ENCODE assay signal across 12 cellular contexts in the genomic region with DNA sequence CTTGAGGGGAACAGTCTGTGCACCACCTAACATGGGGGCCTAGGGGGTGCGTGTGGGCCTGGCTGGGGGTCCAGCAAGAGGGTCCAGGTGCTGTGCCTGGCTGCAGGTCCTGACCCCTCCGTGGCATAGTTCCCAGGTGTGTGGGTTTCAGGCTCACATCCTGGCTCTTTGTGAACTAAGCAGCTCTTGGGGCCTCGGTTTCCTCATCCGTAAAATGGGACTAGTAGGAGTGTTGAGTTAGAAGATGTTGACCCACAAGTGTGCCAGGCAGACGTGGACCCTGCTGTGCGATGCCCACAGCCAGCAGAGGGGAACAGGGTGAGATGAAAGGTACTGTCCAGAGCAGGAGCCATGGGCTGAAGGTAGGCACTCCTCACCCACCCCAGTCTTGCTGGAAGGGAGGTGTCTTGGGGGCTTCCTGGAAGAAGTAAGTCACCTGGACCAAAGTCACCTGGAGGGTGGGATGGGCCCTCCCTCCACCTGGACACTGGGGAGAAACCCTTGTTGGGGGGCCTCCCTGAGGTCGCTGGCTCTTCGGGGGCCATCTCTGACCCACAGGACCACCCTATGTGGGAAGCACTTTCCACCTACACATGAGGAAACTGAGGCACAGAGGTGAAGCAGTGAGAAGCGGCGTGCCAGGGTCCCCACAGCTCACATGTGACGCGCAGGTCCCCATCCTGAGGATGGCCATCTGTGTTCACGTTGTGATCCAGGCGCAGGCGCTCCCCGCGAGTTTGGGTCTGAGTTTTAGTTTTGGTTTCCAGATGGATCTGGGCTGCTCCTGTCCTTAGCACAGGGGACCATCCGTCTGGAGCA. TPM values are rescaled to one million over a fixed set of nuclear protein-coding genes. Genes with fewer than 3 reads are reported as not detected.
DNase-seq lines count a peak whose midpoint lies in the region; ATAC-seq, FAIRE-seq and TF ChIP-seq lines count a peak whose summit lies in the region.
"Had no signal": no experiment of that assay in that cellular context is flagged by ENCODE, and none has a peak within 500 bp of the region (broad histone marks: within the 10 kb centered on the region; RNA-seq: fewer than 3 reads in every experiment).

No MANE protein-coding gene starts in this region.

- peak overlapping the region; percentile 30 for H3K4me3 Mint-ChIP-seq in activated CD4-positive, alpha-beta T cell treated with anti-CD3 and anti-CD28 coated beads, Interleukin-2, amount 10 ng/mL, durations not matched to agents 24 days and 14 days
- H3K4me3 Mint-ChIP-seq in T-helper 17 cell = peak overlapping the region; percentile 78

- no peak for ATAC-seq in T-helper 17 cell
- ATAC-seq in HG03108 (IDR thresholded peaks at IDR 0.05; ENCODE audit: unreplicated experiment) = no peak
- no peak for ATAC-seq in GM18861 (IDR thresholded peaks at IDR 0.05; ENCODE audit: unreplicated experiment)

- H3K4me1 ChIP-seq in iPS-20b (ENCODE audit: insufficient read depth, low read length) = peaks cover 8% of the 10 kb centered on the region
- H3K4me1 ChIP-seq in small intestine (ENCODE audit: control insufficient read depth in 2 of 2, insufficient read depth in 1 of 2, low read depth in 1 of 2, low read length in 1 of 2) = peaks cover 5 to 9% of the 10 kb centered on the region in 2 donors
- H3K4me1 ChIP-seq in adrenal gland (replicated peaks in 1 of 2) = peaks cover 6 to 10% of the 10 kb centered on the region in 2 donors

- H3K27me3 Mint-ChIP-seq in activated CD4-positive, alpha-beta T cell treated with anti-CD3 and anti-CD28 coated beads, Interleukin-2, amount 10 ng/mL, durations not matched to agents 24 days and 14 days = peaks cover 13% of the 10 kb centered on the region
- peaks cover 8% of the 10 kb centered on the region for H3K27me3 Mint-ChIP-seq in T-helper 17 cell

- no peaks in the 10 kb centered on the region for H3K9me3 Mint-ChIP-seq in activated CD4-positive, alpha-beta T cell treated with anti-CD3 and anti-CD28 coated beads, Interleukin-2, amount 10 ng/mL, durations not matched to agents 24 days and 14 days

- H3K36me3 ChIP-seq in iPS-20b (ENCODE audit: insufficient read depth, low read depth, low read length) (0 out of 2 replicates have a peak, but pooled peaks cover 8% of the 10 kb centered on the region), small intestine (ENCODE audit: control insufficient read depth in 2 of 2, insufficient read depth in 2 of 2, low read length in 2 of 2) (no peaks in the 10 kb centered on the region), adrenal gland (replicated peaks in 1 of 2) (no peaks in the 10 kb centered on the region)

- no peak overlapping the region for H3K27ac Mint-ChIP-seq in activated CD4-positive, alpha-beta T cell treated with anti-CD3 and anti-CD28 coated beads, Interleukin-2, amount 10 ng/mL, durations not matched to agents 24 days and 14 days
- no peak overlapping the region for H3K27ac Mint-ChIP-seq in T-helper 17 cell

- TF ChIP-seq CTCF in adrenal gland (IDR thresholded peaks at IDR 0.05) = no peak

- H3K4me3 ChIP-seq in iPS-20b (ENCODE audit: low read length) (peak overlapping the region; percentile 86), small intestine (ENCODE audit: low read depth in 1 of 2, low read length in 2 of 2) (peak overlapping the region in 1 of 2 donors; percentile 78), adrenal gland (no peak overlapping the region)

- 48 to 74% (median 55%) methylated on average over 18 of the region's 18 CpGs for WGBS in small intestine, 3 donors
- WGBS in adrenal gland, 4 donors = 81 to 91% (median 88%) methylated on average over 4 to 18 of the region's 18 CpGs

- H3K9me3 ChIP-seq in T-helper 17 cell (ENCODE audit: control insufficient read depth, low read length, poor library complexity, severe bottlenecking) (no peaks in the 10 kb centered on the region), iPS-20b (ENCODE audit: insufficient read depth, low read depth, low read length) (no peaks in the 10 kb centered on the region), small intestine (ENCODE audit: control insufficient read depth, low read depth) (no peaks in the 10 kb centered on the region), adrenal gland (replicated peaks in 1 of 3) (no peaks in the 10 kb centered on the region)

- FAIRE-seq in small intestine (lab: Jason Lieb, UNC) = no peak
- FAIRE-seq: A204.1 had no signal

- peak overlapping the region; percentile 83 for H3K9ac ChIP-seq in iPS-20b (ENCODE audit: low read depth, low read length)

- H3K27ac ChIP-seq in iPS-20b (ENCODE audit: low read length) (peak overlapping the region; percentile 93), small intestine (ENCODE audit: low read depth in 1 of 2, low read length in 1 of 2) (peak overlapping the region; percentile 88), adrenal gland (no peak overlapping the region)

- H3K27me3 ChIP-seq in iPS-20b (ENCODE audit: insufficient read depth, low read length) = no peaks in the 10 kb centered on the region
- peaks cover 0 to 2% of the 10 kb centered on the region in 2 donors for H3K27me3 ChIP-seq in small intestine (ENCODE audit: control insufficient read depth in 2 of 2, insufficient read depth in 2 of 2, low read length in 2 of 2)
- peaks cover 27% of the 10 kb centered on the region for H3K27me3 ChIP-seq in adrenal gland

- no peaks in the 10 kb centered on the region for H3K36me3 Mint-ChIP-seq in activated CD4-positive, alpha-beta T cell treated with anti-CD3 and anti-CD28 coated beads, Interleukin-2, amount 10 ng/mL, durations not matched to agents 24 days and 14 days (ENCODE audit: low read depth)
- no peaks in the 10 kb centered on the region for H3K36me3 Mint-ChIP-seq in T-helper 17 cell (ENCODE audit: low read depth)

- TF ChIP-seq POLR2A in adrenal gland (IDR thresholded peaks at IDR 0.05) = no peak

- intact Hi-C loops in activated CD4-positive, alpha-beta T cell treated with anti-CD3 and anti-CD28 coated beads, Interleukin-2, amount 10 ng/mL, durations not matched to agents 24 days and 14 days (cut with micrococcal nuclease) = no loop called here
- intact Hi-C loops in adrenal gland (cut with DNase I) = no loop called here

- H3K4me1 Mint-ChIP-seq in activated CD4-positive, alpha-beta T cell treated with anti-CD3 and anti-CD28 coated beads, Interleukin-2, amount 10 ng/mL, durations not matched to agents 24 days and 14 days = no peaks in the 10 kb centered on the region
- H3K4me1 Mint-ChIP-seq in T-helper 17 cell = peaks cover 8% of the 10 kb centered on the region

- DNase-seq in activated CD4-positive, alpha-beta T cell treated with anti-CD3 and anti-CD28 coated beads, Interleukin-2, amount 10 ng/mL, durations not matched to agents 24 days and 14 days = no peak
- DNase-seq in activated CD4-positive, alpha-beta T cell treated with anti-CD3 and anti-CD28 coated beads, Interleukin-2, amount 50 U/mL, for 1 hour = no peak
- DNase-seq in T-helper 17 cell (no peak), small intestine (peak; percentile 42), adrenal gland (no peak)
- DNase-seq: erythroblast; stimulated activated naive CD4-positive, alpha-beta T cell; T-helper 1 cell had no signal

RNA-seq across cellular contexts. Expression of a gene that starts 1.4 kb away (rescaled TPM):
- total RNA-seq in activated CD4-positive, alpha-beta T cell treated with anti-CD3 and anti-CD28 coated beads, Interleukin-2, amount 10 ng/mL, durations not matched to agents 24 days and 14 days = not detected in 2 replicates
- total RNA-seq in T-helper 17 cell (under 1 TPM in 1 of 2 donors, not detected in 1; 0.10 TPM), adrenal gland (1 to 10 TPM in 4 of 8 donors, under 1 TPM in 4; 0.18 to 3.1 (median 0.89) TPM)
- polyA plus RNA-seq in small intestine (100 to 1,000 TPM in 2 of 3 donors, 10 to 100 TPM in 1; 31.0 to 121 (median 117) TPM), adrenal gland (1 to 10 TPM in 2 of 3 donors, under 1 TPM in 1; 0.18 to 1.8 (median 1.0) TPM)

Comparison
In these comparisons a context has a peak if more than half of its experiments do, and no peak if none do; other contexts are left out.
1. H3K27ac ChIP-seq: peak in iPS-20b (single experiment) and small intestine (2 of 2); none in adrenal gland (0 of 5).